In the genomic region with DNA sequence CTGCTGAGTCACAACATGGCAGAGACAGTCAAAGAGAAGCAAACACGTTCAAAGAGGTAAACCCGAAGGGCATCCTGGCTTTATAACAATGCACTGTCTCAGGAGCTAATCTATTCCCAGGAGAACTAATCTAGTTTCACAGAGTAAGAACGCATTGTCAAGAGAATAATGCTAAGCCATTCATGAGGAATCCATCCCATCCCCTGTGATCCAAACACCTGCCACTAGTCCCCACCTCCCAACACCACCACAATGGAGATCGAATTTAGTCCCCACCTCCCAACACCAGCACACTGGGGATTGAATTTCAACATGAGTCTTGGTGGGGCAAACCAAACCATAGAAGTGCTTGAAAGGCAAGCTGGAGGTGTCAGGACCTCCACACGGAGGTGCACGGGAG, we compare ENCODE assay signal across 29 cellular contexts.
"Had no signal": no experiment of that assay in that cellular context is flagged by ENCODE, and none has a peak within 500 bp of the region (broad histone marks: within the 10 kb centered on the region; RNA-seq: fewer than 3 reads in every experiment).

No MANE protein-coding gene starts in this region.

- H3K4me3 Mint-ChIP-seq: activated CD4-positive, alpha-beta T cell treated with anti-CD3 and anti-CD28 coated beads for 36 hours; activated CD8-positive, alpha-beta T cell treated with anti-CD3 and anti-CD28 coated beads, Interleukin-2, amount 10 ng/mL, durations not matched to agents 7 days and 5 days; activated naive CD8-positive, alpha-beta T cell; activated T-cell treated with anti-CD3 and anti-CD28 coated beads, Interleukin-2, amount 50 U/mL, for 72 hours; central memory CD8-positive, alpha-beta T cell; dendritic cell treated with granulocyte-macrophage colony-stimulating factor and Interleukin-4, amounts not matched to agents 40 ng/mL and 50 ng/mL, for 4 days; endodermal cell; mesothelial cell of epicardium; naive B cell; nephron progenitor cell; stimulated activated naive CD8-positive, alpha-beta T cell treated with anti-CD3 and anti-CD28 coated beads, Interleukin-15, Interleukin-2, amounts not matched to agents 100 ng/mL and 50 ng/mL, for 24 hours had no signal

- H3K36me3 ChIP-seq: esophagus muscularis mucosa, heart left ventricle, pancreas, prostate gland, thoracic aorta had no signal

- ATAC-seq: activated CD4-positive, alpha-beta T cell treated with anti-CD3 and anti-CD28 coated beads for 36 hours; activated CD8-positive, alpha-beta T cell treated with anti-CD3 and anti-CD28 coated beads, Interleukin-2, amount 10 ng/mL, durations not matched to agents 7 days and 5 days; activated T-cell treated with anti-CD3 and anti-CD28 coated beads, Interleukin-2, amount 50 U/mL, for 72 hours; foreskin keratinocyte; heart left ventricle; pancreas; sciatic nerve had no signal

- H3K9me3 Mint-ChIP-seq: endodermal cell, nephron progenitor cell had no signal

- H3K27ac Mint-ChIP-seq: activated CD4-positive, alpha-beta T cell treated with anti-CD3 and anti-CD28 coated beads for 36 hours; activated CD8-positive, alpha-beta T cell treated with anti-CD3 and anti-CD28 coated beads, Interleukin-2, amount 10 ng/mL, durations not matched to agents 7 days and 5 days; activated naive CD8-positive, alpha-beta T cell; activated T-cell treated with anti-CD3 and anti-CD28 coated beads, Interleukin-2, amount 50 U/mL, for 72 hours; dendritic cell treated with granulocyte-macrophage colony-stimulating factor and Interleukin-4, amounts not matched to agents 40 ng/mL and 50 ng/mL, for 4 days; endodermal cell; mesothelial cell of epicardium; naive B cell; nephron progenitor cell; stimulated activated naive CD8-positive, alpha-beta T cell treated with anti-CD3 and anti-CD28 coated beads, Interleukin-15, Interleukin-2, amounts not matched to agents 100 ng/mL and 50 ng/mL, for 24 hours had no signal

- H3K4me1 Mint-ChIP-seq: activated CD4-positive, alpha-beta T cell treated with anti-CD3 and anti-CD28 coated beads for 36 hours; central memory CD8-positive, alpha-beta T cell; endodermal cell; naive B cell; nephron progenitor cell had no signal

- H3K27ac ChIP-seq: esophagus muscularis mucosa, foreskin keratinocyte, heart left ventricle, pancreas, prostate gland, skin epidermis, thoracic aorta had no signal

- H3K27me3 ChIP-seq: esophagus muscularis mucosa, heart left ventricle, pancreas had no signal

- H3K4me1 ChIP-seq: foreskin keratinocyte, heart left ventricle, pancreas, prostate gland had no signal

- H3K27me3 Mint-ChIP-seq: activated CD4-positive, alpha-beta T cell treated with anti-CD3 and anti-CD28 coated beads for 36 hours; activated naive CD8-positive, alpha-beta T cell; central memory CD8-positive, alpha-beta T cell; dendritic cell treated with granulocyte-macrophage colony-stimulating factor and Interleukin-4, amounts not matched to agents 40 ng/mL and 50 ng/mL, for 4 days; stimulated activated naive CD8-positive, alpha-beta T cell treated with anti-CD3 and anti-CD28 coated beads, Interleukin-15, Interleukin-2, amounts not matched to agents 100 ng/mL and 50 ng/mL, for 24 hours had no signal

- H3K4me3 ChIP-seq: esophagus muscularis mucosa, heart left ventricle, pancreas, prostate gland, skin epidermis, thoracic aorta had no signal

- DNase-seq: activated CD4-positive, alpha-beta T cell treated with anti-CD3 and anti-CD28 coated beads for 36 hours; activated CD4-positive, CD25-positive, alpha-beta regulatory T cell; activated CD8-positive, alpha-beta T cell treated with anti-CD3 and anti-CD28 coated beads, Interleukin-2, amount 10 ng/mL, durations not matched to agents 7 days and 5 days; activated naive CD4-positive, alpha-beta T cell treated with Interleukin-2 at 50 U/mL for 16 hours; activated T-cell treated with anti-CD3 and anti-CD28 coated beads for 4 hours; activated T-cell treated with anti-CD3 and anti-CD28 coated beads, Interleukin-2, amount 50 U/mL, for 72 hours; anterior cingulate cortex; endodermal cell; foreskin keratinocyte; heart left ventricle; hypothalamus; naive B cell; nephron progenitor cell; nucleus accumbens; pancreas; retina; stimulated activated CD4-positive, alpha-beta T cell treated with anti-CD3 and anti-CD28 coated beads, Interleukin-12 subunit alpha, Interleukin-12 subunit beta, amount 100 ng/mL, for 4 hours; stimulated activated CD4-positive, alpha-beta T cell treated with anti-CD3 and anti-CD28 coated beads, Interleukin-4, amount 100 ng/mL, for 1 hour; trophoblast cell had no signal

- H3K36me3 Mint-ChIP-seq: activated naive CD8-positive, alpha-beta T cell; mesothelial cell of epicardium; naive B cell had no signal
